In genomic region chr3:149609595-149609994, GRCh38 we compare ENCODE assay signal across 11 cellular contexts. TPM values are rescaled to one million over a fixed set of nuclear protein-coding genes. Genes with fewer than 3 reads are reported as not detected.
DNase-seq lines count a peak whose midpoint lies in the region; ATAC-seq and TF ChIP-seq lines count a peak whose summit lies in the region.
"Had no signal": no experiment of that assay in that cellular context is flagged by ENCODE, and none has a peak within 500 bp of the region (broad histone marks: within the 10 kb centered on the region; RNA-seq: fewer than 3 reads in every experiment).

No MANE protein-coding gene starts in this region.

- peaks cover 25% of the 10 kb centered on the region for H3K4me1 ChIP-seq in neural progenitor cell
- H3K4me1 ChIP-seq in naive thymus-derived CD4-positive, alpha-beta T cell (ENCODE audit: control insufficient read depth in 2 of 2, insufficient read depth in 2 of 2, low read length in 2 of 2) = no peaks in the 10 kb centered on the region

- POLR2A ChIA-PET in naive thymus-derived CD4-positive, alpha-beta T cell (lab: Charles Lee) = no interaction called here

- peaks cover 10% of the 10 kb centered on the region for H3F3A ChIP-seq in neural progenitor cell (ENCODE audit: low read depth)

- no peaks in the 10 kb centered on the region for H3K79me2 ChIP-seq in neural progenitor cell (ENCODE audit: low read depth)

- H4K20me1 ChIP-seq in neural progenitor cell (ENCODE audit: low read depth) = no peaks in the 10 kb centered on the region

- TF ChIP-seq CTCF in HFFc6 (IDR thresholded peaks at IDR 0.05) (no peak), neural progenitor cell (IDR thresholded peaks at IDR 0.05) (no peak), glutamatergic neuron (IDR thresholded peaks at IDR 0.05; ENCODE audit: partially characterized antibody, unreplicated experiment) (no peak)

- H3K27ac Mint-ChIP-seq in HFFc6 (peak overlapping the region; percentile 66), neural progenitor cell (peak overlapping the region; percentile 52), glutamatergic neuron (ENCODE audit: unreplicated experiment) (no peak overlapping the region)
- H3K27ac Mint-ChIP-seq in naive thymus-derived CD4-positive, alpha-beta T cell = no peak overlapping the region

- no peak overlapping the region for H2AFZ ChIP-seq in neural progenitor cell (replicated peaks)

- CTCF ChIA-PET in naive thymus-derived CD4-positive, alpha-beta T cell (lab: Charles Lee) = no interaction called here

- H3K9me3 ChIP-seq in neural progenitor cell (ENCODE audit: low read depth) = no peaks in the 10 kb centered on the region
- H3K9me3 ChIP-seq in naive thymus-derived CD4-positive, alpha-beta T cell (ENCODE audit: control insufficient read depth in 2 of 3, low read length in 3 of 3) = no peaks in the 10 kb centered on the region
- H3K9me3 ChIP-seq: upper lobe of left lung had no signal

- H3K36me3 Mint-ChIP-seq in HFFc6 (ENCODE audit: low read depth) (peaks cover 37% of the 10 kb centered on the region), neural progenitor cell (peaks cover 9% of the 10 kb centered on the region), glutamatergic neuron (ENCODE audit: unreplicated experiment) (no peaks in the 10 kb centered on the region)
- H3K36me3 Mint-ChIP-seq in naive thymus-derived CD4-positive, alpha-beta T cell = no peaks in the 10 kb centered on the region

- H3K9me3 Mint-ChIP-seq in HFFc6 (no peaks in the 10 kb centered on the region), neural progenitor cell (no peaks in the 10 kb centered on the region), glutamatergic neuron (ENCODE audit: unreplicated experiment) (peaks cover 2% of the 10 kb centered on the region)
- H3K9me3 Mint-ChIP-seq in naive thymus-derived CD4-positive, alpha-beta T cell = no peaks in the 10 kb centered on the region

- H3K4me3 Mint-ChIP-seq in HFFc6 (peak overlapping the region; percentile 13; the same call in 1 of the 2 replicates), neural progenitor cell (no peak overlapping the region), glutamatergic neuron (ENCODE audit: unreplicated experiment) (no peak overlapping the region)
- no peak overlapping the region for H3K4me3 Mint-ChIP-seq in naive thymus-derived CD4-positive, alpha-beta T cell

- H3K27me3 Mint-ChIP-seq in HFFc6 (ENCODE audit: insufficient read depth) = no peaks in the 10 kb centered on the region; the same call in 1 of the 2 replicates
- H3K27me3 Mint-ChIP-seq in neural progenitor cell (ENCODE audit: insufficient read depth, low read depth) = no peaks in the 10 kb centered on the region
- peaks cover 0 to 27% (median 21%) of the 10 kb centered on the region in 5 donors for H3K27me3 Mint-ChIP-seq in naive thymus-derived CD4-positive, alpha-beta T cell
- no peaks in the 10 kb centered on the region for H3K27me3 Mint-ChIP-seq in glutamatergic neuron (ENCODE audit: unreplicated experiment)

- no peaks in the 10 kb centered on the region for H3K36me3 ChIP-seq in neural progenitor cell
- no peaks in the 10 kb centered on the region for H3K36me3 ChIP-seq in naive thymus-derived CD4-positive, alpha-beta T cell (ENCODE audit: control insufficient read depth in 2 of 3, insufficient read depth in 3 of 3, low read length in 3 of 3)
- H3K36me3 ChIP-seq: upper lobe of left lung had no signal

- H3K9ac ChIP-seq in neural progenitor cell = no peak overlapping the region

- H3K27me3 ChIP-seq in neural progenitor cell = no peaks in the 10 kb centered on the region
- no peaks in the 10 kb centered on the region for H3K27me3 ChIP-seq in naive thymus-derived CD4-positive, alpha-beta T cell (ENCODE audit: control insufficient read depth in 2 of 2, insufficient read depth in 2 of 2, low read length in 2 of 2)
- H3K27me3 ChIP-seq: upper lobe of left lung had no signal

- H3K4me2 ChIP-seq in neural progenitor cell = peak overlapping the region; percentile 37

- peak; percentile 95 for ATAC-seq in GM18873 (IDR thresholded peaks at IDR 0.05; ENCODE audit: low FRiP score, unreplicated experiment)
- peak; percentile 89 for ATAC-seq in HG03571 (IDR thresholded peaks at IDR 0.05; ENCODE audit: unreplicated experiment)
- ATAC-seq in naive thymus-derived CD4-positive, alpha-beta T cell = no peak

- H3K27ac ChIP-seq in neural progenitor cell = no peak overlapping the region
- no peak overlapping the region for H3K27ac ChIP-seq in naive thymus-derived CD4-positive, alpha-beta T cell (ENCODE audit: low read depth, low read length)

- H3K4me3 ChIP-seq in neural progenitor cell = no peak overlapping the region
- no peak overlapping the region for H3K4me3 ChIP-seq in naive thymus-derived CD4-positive, alpha-beta T cell (ENCODE audit: low read length)
- H3K4me3 ChIP-seq: upper lobe of left lung had no signal

- DNase-seq in HFFc6 = no peak
- DNase-seq in neural progenitor cell (ENCODE audit: low spot score) = no peak
- DNase-seq in naive thymus-derived CD4-positive, alpha-beta T cell = no peak
- DNase-seq in glutamatergic neuron = no peak
- no peak for DNase-seq in UCSD-AML1 (lab: John Stamatoyannopoulos, UW; ENCODE audit: unreplicated experiment)
- no peak for DNase-seq in NCI-H146 (lab: John Stamatoyannopoulos, UW)
- DNase-seq: NCI-H1092; stimulated activated CD4-positive, alpha-beta T cell treated with anti-CD3 and anti-CD28 coated beads, Interleukin-12 subunit alpha, Interleukin-12 subunit beta, amount 100 ng/mL, for 4 hours; upper lobe of left lung had no signal

- intact Hi-C loops in naive thymus-derived CD4-positive, alpha-beta T cell (cut with micrococcal nuclease) = no loop called here

- H3K4me1 Mint-ChIP-seq in HFFc6 (ENCODE audit: low read depth) (peaks cover 60% of the 10 kb centered on the region), neural progenitor cell (peaks cover 22% of the 10 kb centered on the region), glutamatergic neuron (ENCODE audit: low read depth, unreplicated experiment) (peaks cover 12% of the 10 kb centered on the region)
- peaks cover 0 to 3% (median 0%) of the 10 kb centered on the region in 7 donors for H3K4me1 Mint-ChIP-seq in naive thymus-derived CD4-positive, alpha-beta T cell

RNA-seq across cellular contexts. Expression of gene WWTR1, which starts 48.2 kb away (rescaled TPM):
- total RNA-seq in HFFc6 (2021; fragmentation: NEBNext Ultra II Directional; extraction: Animal tissue kit (Norgen Biotek cat#: 25700)) = 10 to 100 TPM; 41.5 to 49.7 (median 45.5) TPM
- 8.0 and 13.9 TPM in 2 replicates for total RNA-seq in neural progenitor cell (ENCODE audit: low replicate concordance)
- total RNA-seq in naive thymus-derived CD4-positive, alpha-beta T cell = under 1 TPM; 0.19 to 0.56 (median 0.34) TPM
- polyA plus RNA-seq in naive thymus-derived CD4-positive, alpha-beta T cell = under 1 TPM in 1 of 2 donors, not detected in 1; 0.17 TPM
- total RNA-seq in glutamatergic neuron (ENCODE audit: unreplicated experiment) = 2.3 TPM

Comparison
In these comparisons a context has a peak if more than half of its experiments do, and no peak if none do; other contexts are left out.
1. H3K27ac Mint-ChIP-seq: peak in HFFc6 (single experiment) and neural progenitor cell (single experiment); none in naive thymus-derived CD4-positive, alpha-beta T cell (0 of 9) and glutamatergic neuron (single experiment).